1 cellular context compared by ENCODE assay signal in genomic region chrX:387729-388128, GRCh38.
TF ChIP-seq lines count a peak whose summit lies in the region.

No MANE protein-coding gene starts in this region.

TF ChIP-seq in HCT116, 20 proteins besides CTCF, POLR2A, EP300 and RAD21 (continued from another document):
- TF ChIP-seq SIN3A (IDR thresholded peaks at IDR 0.05; ENCODE audit: low read depth) = no peak
- no peak for TF ChIP-seq ATF3 (IDR thresholded peaks at IDR 0.05)
- TF ChIP-seq EZH2 (IDR thresholded peaks at IDR 0.05) = no peak
